Comparison of ENCODE assay signal across 25 cellular contexts in genomic region chr3:149449100-149449654, GRCh38. TPM values are rescaled to one million over a fixed set of nuclear protein-coding genes. Genes with fewer than 3 reads are reported as not detected.
DNase-seq lines count a peak whose midpoint lies in the region; ATAC-seq, FAIRE-seq and TF ChIP-seq lines count a peak whose summit lies in the region.
"Had no signal": no experiment of that assay in that cellular context is flagged by ENCODE, and none has a peak within 500 bp of the region (broad histone marks: within the 10 kb centered on the region; RNA-seq: fewer than 3 reads in every experiment).

No MANE protein-coding gene starts in this region.

- in situ Hi-C loops in brain microvascular endothelial cell (cut with HindIII; ENCODE audit: low pct_ligation_motif_present, low sequenced_read_pairs), result no loop called here

- H3K9me3 ChIP-seq in left ventricle myocardium inferior (replicated peaks) (peaks cover 15% of the 10 kb centered on the region), upper lobe of left lung (peaks cover 0 to 8% (median 6%) of the 10 kb centered on the region in 4 donors), pancreas (no peaks in the 10 kb centered on the region), breast epithelium (peaks cover 8 to 11% of the 10 kb centered on the region in 2 donors)

- H3K27me3 ChIP-seq in left ventricle myocardium inferior (ENCODE audit: low read depth) (no peaks in the 10 kb centered on the region), brain microvascular endothelial cell (replicated peaks) (no peaks in the 10 kb centered on the region), upper lobe of left lung (no peaks in the 10 kb centered on the region), pancreas (no peaks in the 10 kb centered on the region), breast epithelium (no peaks in the 10 kb centered on the region)

- H3K36me3 ChIP-seq in left ventricle myocardium inferior (no peaks in the 10 kb centered on the region), brain microvascular endothelial cell (replicated peaks) (no peaks in the 10 kb centered on the region), upper lobe of left lung (no peaks in the 10 kb centered on the region), pancreas (no peaks in the 10 kb centered on the region), breast epithelium (no peaks in the 10 kb centered on the region)

- intact Hi-C loops in left ventricle myocardium inferior (cut with micrococcal nuclease), result no loop called here
- intact Hi-C loops in cardiac septum (cut with DNase I), result no loop called here
- intact Hi-C loops in pancreas (cut with DNase I), result no loop called here
- intact Hi-C loops in breast epithelium (cut with DNase I; ENCODE audit: low total_unique reads), result no loop called here

- H3K27ac Mint-ChIP-seq in nephron, result peak overlapping the region; percentile 93 to 97 (median 95)
- H3K27ac Mint-ChIP-seq: CD4-positive, alpha-beta T cell; naive B cell; stimulated activated naive CD8-positive, alpha-beta T cell treated with anti-CD3 and anti-CD28 coated beads, Interleukin-15, Interleukin-2, amounts not matched to agents 100 ng/mL and 50 ng/mL, for 24 hours had no signal

- peaks cover 26% of the 10 kb centered on the region for H3K9me3 Mint-ChIP-seq in nephron

- TF ChIP-seq CTCF in left ventricle myocardium inferior (IDR thresholded peaks at IDR 0.05; ENCODE audit: borderline replicate concordance) (no peak), brain microvascular endothelial cell (IDR thresholded peaks at IDR 0.05; ENCODE audit: low read depth, low read length, missing control alignments) (no peak), nephron (IDR thresholded peaks at IDR 0.05; ENCODE audit: unreplicated experiment in 3 of 3) (no peak), upper lobe of left lung (IDR thresholded peaks at IDR 0.05) (no peak), pancreas (IDR thresholded peaks at IDR 0.05) (no peak), breast epithelium (IDR thresholded peaks at IDR 0.05) (no peak)

- DNase-seq in left ventricle myocardium inferior (no peak), cardiac septum (ENCODE audit: low spot score) (no peak), brain microvascular endothelial cell (no peak), NCI-H2107 treated with DMSO at 0.1 percent for 48 hours (lab: John Stamatoyannopoulos, UW; ENCODE audit: unreplicated experiment) (no peak), upper lobe of left lung (no peak), pancreas (no peak), breast epithelium (ENCODE audit: low spot score in 2 of 2) (no peak)
- DNase-seq: activated CD8-positive, alpha-beta memory T cell treated with anti-CD3 and anti-CD28 coated beads, Interleukin-2, amount 50 U/mL, for 48 hours; CD4-positive, alpha-beta T cell; DMS79 treated with DMSO at 0.1 percent for 48 hours; effector memory CD4-positive, alpha-beta T cell; Karpas-422; naive B cell; NCI-H1092 treated with DMSO at 0.1 percent for 48 hours; NCI-H2029 treated with DMSO at 0.1 percent for 48 hours; SIG-M5; stimulated activated CD4-positive, alpha-beta T cell treated with anti-CD3 and anti-CD28 coated beads, Interleukin-2, amount 100 ng/mL, for 48 hours had no signal

- no peaks in the 10 kb centered on the region for H3K27me3 Mint-ChIP-seq in nephron (ENCODE audit: low read depth)
- H3K27me3 Mint-ChIP-seq: CD4-positive, alpha-beta T cell had no signal

- peaks cover 38% of the 10 kb centered on the region for H3K4me1 Mint-ChIP-seq in nephron

- TF ChIP-seq EP300 in upper lobe of left lung (IDR thresholded peaks at IDR 0.05), result no peak

- H3K4me3 ChIP-seq in left ventricle myocardium inferior, result no peak overlapping the region
- no peak overlapping the region for H3K4me3 ChIP-seq in brain microvascular endothelial cell (ENCODE audit: low read depth, low read length)
- no peak overlapping the region for H3K4me3 ChIP-seq in upper lobe of left lung
- H3K4me3 ChIP-seq in pancreas, result no peak overlapping the region
- no peak overlapping the region for H3K4me3 ChIP-seq in breast epithelium

- FAIRE-seq in pancreas (lab: Jason Lieb, UNC), result no peak

- WGBS in upper lobe of left lung, 2 donors, result 63 to 67% methylated on average over 4 of the region's 4 CpGs
- 67 to 69% methylated on average over 4 of the region's 4 CpGs for WGBS in pancreas, 2 donors

- ATAC-seq in upper lobe of left lung (ENCODE audit: low FRiP score in 2 of 2), result no peak
- no peak for ATAC-seq in pancreas

- TF ChIP-seq POLR2A in upper lobe of left lung (IDR thresholded peaks at IDR 0.05) (no peak), breast epithelium (IDR thresholded peaks at IDR 0.05) (no peak)

- H3K27ac ChIP-seq in left ventricle myocardium inferior (replicated peaks), result peak overlapping the region; percentile 76
- H3K27ac ChIP-seq in brain microvascular endothelial cell, result peak overlapping the region; percentile 61
- peak overlapping the region in 1 of 4 donors; percentile 5 for H3K27ac ChIP-seq in upper lobe of left lung
- no peak overlapping the region for H3K27ac ChIP-seq in pancreas
- H3K27ac ChIP-seq in breast epithelium, result no peak overlapping the region
- H3K27ac ChIP-seq: VCaP had no signal

- H3K4me1 ChIP-seq in left ventricle myocardium inferior (peaks cover 27% of the 10 kb centered on the region), upper lobe of left lung (peaks cover 3 to 24% (median 15%) of the 10 kb centered on the region in 4 donors), pancreas (no peaks in the 10 kb centered on the region), breast epithelium (no peaks in the 10 kb centered on the region)

- peak overlapping the region in 1 of 3 experiments; percentile 2 for H3K4me3 Mint-ChIP-seq in nephron
- H3K4me3 Mint-ChIP-seq: CD4-positive, alpha-beta T cell; naive B cell; stimulated activated naive CD8-positive, alpha-beta T cell treated with anti-CD3 and anti-CD28 coated beads, Interleukin-15, Interleukin-2, amounts not matched to agents 100 ng/mL and 50 ng/mL, for 24 hours had no signal

- H3K36me3 Mint-ChIP-seq in nephron (ENCODE audit: low read depth), result peaks cover 7% of the 10 kb centered on the region

RNA-seq across cellular contexts. Expression of gene TM4SF4, which starts 25.3 kb away (rescaled TPM):
- total RNA-seq in left ventricle myocardium inferior (not detected), cardiac septum (not detected), upper lobe of left lung (1 to 10 TPM in 4 of 6 donors, not detected in 2; 1.8 to 2.5 (median 2.2) TPM), pancreas (10 to 100 TPM; 38.2 to 90.1 (median 45.8) TPM), breast epithelium (1 to 10 TPM in 1 of 3 donors, not detected in 2; 1.6 TPM)
- polyA plus RNA-seq in pancreas, result 100 to 1,000 TPM in 1 of 2 donors, 10 to 100 TPM in 1; 18.9 to 411 TPM
- total RNA-seq: A673; CD4-positive, alpha-beta T cell; HT1080; mammary epithelial cell; skeletal muscle tissue; urinary bladder had no signal
- polyA plus RNA-seq: mammary epithelial cell had no signal

Comparison
In these comparisons a context has a peak if more than half of its experiments do, and no peak if none do; other contexts are left out.
1. H3K27ac ChIP-seq: peak in left ventricle myocardium inferior (single experiment) and brain microvascular endothelial cell (single experiment); none in pancreas (0 of 4) and breast epithelium (0 of 2).
2. RNA of gene TM4SF4, which starts 25.3 kb away (total RNA-seq): 38.2 to 90.1 TPM in pancreas; 1.8 to 2.5 TPM in upper lobe of left lung, not detected in left ventricle myocardium inferior (single experiment), not detected in cardiac septum (single experiment) and 1.6 TPM in breast epithelium; every median in the first group is over 10 times any median in the second.